ENCODE assay signal across 22 cellular contexts in genomic region chr7:10662982-10663884, GRCh38.
A peak's percentile ranks its signal among the peaks of the same experiment; 100 is the strongest.
DNase-seq lines count a peak whose midpoint lies in the region; ATAC-seq and TF ChIP-seq lines count a peak whose summit lies in the region.
"Had no signal": no experiment of that assay in that cellular context is flagged by ENCODE, and none has a peak within 500 bp of the region (broad histone marks: within the 10 kb centered on the region; RNA-seq: fewer than 3 reads in every experiment).

No MANE protein-coding gene starts in this region.

- H3K4me3 ChIP-seq in OCI-LY7 (ENCODE audit: low read depth, low read length, poor library complexity, severe bottlenecking) (no peak overlapping the region), trophoblast cell (ENCODE audit: low read depth, low read length) (no peak overlapping the region)
- H3K4me3 ChIP-seq: heart left ventricle, thoracic aorta had no signal

- DNase-seq in natural killer cell (no peak), OCI-LY7 (ENCODE audit: low spot score) (no peak), trophoblast cell (no peak), mesothelial cell of epicardium (ENCODE audit: low spot score in 2 of 2, unreplicated experiment in 2 of 2) (no peak), progenitor cell of endocrine pancreas (ENCODE audit: low spot score, unreplicated experiment) (no peak)
- no peak for DNase-seq in natural killer cell treated with Interleukin-12 subunit alpha and Interleukin-12 subunit beta and Interleukin-15 and Interleukin-18, amount 100 ng/mL, for 72 hours (ENCODE audit: low spot score)
- DNase-seq: activated CD4-positive, alpha-beta T cell treated with anti-CD3 and anti-CD28 coated beads, Interleukin-2, amount 50 U/mL, for 4 hours; activated CD8-positive, alpha-beta memory T cell treated with anti-CD3 and anti-CD28 coated beads, Interleukin-2, amount 50 U/mL, for 48 hours; activated effector memory CD4-positive, alpha-beta T cell treated with Interleukin-2 at 50 U/mL for 16 hours; heart left ventricle; midbrain; NCI-H1417 treated with DMSO at 0.1 percent for 48 hours; NCI-H526 treated with DMSO at 0.1 percent for 48 hours; posterior cingulate gyrus had no signal

- no peak for TF ChIP-seq CTCF in natural killer cell (IDR thresholded peaks at IDR 0.05)
- no peak for TF ChIP-seq CTCF in OCI-LY7 (conservative IDR thresholded peaks at IDR 0.05; ENCODE audit: low read length)
- TF ChIP-seq CTCF in mesothelial cell of epicardium (IDR thresholded peaks at IDR 0.05; ENCODE audit: unreplicated experiment) = no peak
- TF ChIP-seq CTCF in progenitor cell of endocrine pancreas (IDR thresholded peaks at IDR 0.05; ENCODE audit: unreplicated experiment) = no peak

- H3K4ac ChIP-seq in trophoblast cell (ENCODE audit: low read depth, low read length) = no peak overlapping the region

- no peak overlapping the region for H3K9ac ChIP-seq in trophoblast cell (ENCODE audit: low read length)

- no peak overlapping the region for H2AK5ac ChIP-seq in trophoblast cell (ENCODE audit: low read length)

- no peak overlapping the region for H2BK120ac ChIP-seq in trophoblast cell (ENCODE audit: insufficient read depth, low read length, poor library complexity)

- peak in 1 of 3 donors; percentile 24 for ATAC-seq in natural killer cell
- no peak for ATAC-seq in natural killer cell treated with Interleukin-12 subunit alpha and Interleukin-12 subunit beta and Interleukin-15 and Interleukin-18, amount 100 ng/mL, for 72 hours
- peak; percentile 56 for ATAC-seq in HG02870 (IDR thresholded peaks at IDR 0.05; ENCODE audit: unreplicated experiment)
- no peak for ATAC-seq in GM18873 (IDR thresholded peaks at IDR 0.05; ENCODE audit: low FRiP score, unreplicated experiment)
- ATAC-seq: heart left ventricle; left lobe of liver; stimulated activated memory B cell treated with anti-CD40 and anti-IgM and Interleukin-4, amounts not matched to agents 10 μg/mL and 1 μg/mL and 100 μg/mL, for 72 hours had no signal

- H3K27ac Mint-ChIP-seq in natural killer cell (peak overlapping the region in 1 of 2 donors; percentile 68), mesothelial cell of epicardium (no peak overlapping the region), progenitor cell of endocrine pancreas (no peak overlapping the region)
- H3K27ac Mint-ChIP-seq in natural killer cell treated with Interleukin-12 subunit alpha and Interleukin-12 subunit beta and Interleukin-15 and Interleukin-18, amount 100 ng/mL, for 72 hours = peak overlapping the region in 1 of 2 donors; percentile 53
- H3K27ac Mint-ChIP-seq: dendritic cell treated with granulocyte-macrophage colony-stimulating factor and Interleukin-4, amounts not matched to agents 40 ng/mL and 50 ng/mL, for 4 days; stimulated activated memory B cell treated with anti-CD40 and anti-IgM and Interleukin-4, amounts not matched to agents 10 μg/mL and 1 μg/mL and 100 μg/mL, for 72 hours had no signal

- CTCF ChIA-PET in OCI-LY7 (lab: Charles Lee; ENCODE audit: unreplicated experiment) = no interaction called here

- H3K9me2 ChIP-seq in OCI-LY7 (ENCODE audit: insufficient read depth, low read length) = no peaks in the 10 kb centered on the region

- intact Hi-C loops in natural killer cell (cut with micrococcal nuclease) (no loop called here), OCI-LY7 (cut with micrococcal nuclease; ENCODE audit: unreplicated experiment) (no loop called here)

- H2BK12ac ChIP-seq in trophoblast cell (ENCODE audit: low read length) = no peak overlapping the region

- H3K36me3 ChIP-seq in OCI-LY7 (ENCODE audit: insufficient read depth, low read length) (no peaks in the 10 kb centered on the region), trophoblast cell (ENCODE audit: control insufficient read depth in 1 of 2, insufficient read depth in 2 of 2, low read length in 2 of 2) (no peaks in the 10 kb centered on the region)
- H3K36me3 ChIP-seq: heart left ventricle, thoracic aorta had no signal

- H3K79me1 ChIP-seq in trophoblast cell (ENCODE audit: low read length) = no peaks in the 10 kb centered on the region

- H3K36me3 Mint-ChIP-seq in natural killer cell (no peaks in the 10 kb centered on the region), mesothelial cell of epicardium (no peaks in the 10 kb centered on the region), progenitor cell of endocrine pancreas (ENCODE audit: insufficient read depth) (no peaks in the 10 kb centered on the region)
- no peaks in the 10 kb centered on the region for H3K36me3 Mint-ChIP-seq in natural killer cell treated with Interleukin-12 subunit alpha and Interleukin-12 subunit beta and Interleukin-15 and Interleukin-18, amount 100 ng/mL, for 72 hours
- H3K36me3 Mint-ChIP-seq: stimulated activated memory B cell treated with anti-CD40 and anti-IgM and Interleukin-4, amounts not matched to agents 10 μg/mL and 1 μg/mL and 100 μg/mL, for 72 hours had no signal

- H2AFZ ChIP-seq in OCI-LY7 (ENCODE audit: low read length) (0 out of 2 replicates have a peak overlapping the region, but pooled peaks have one; percentile 15), trophoblast cell (ENCODE audit: insufficient read depth, low read length, poor library complexity) (no peak overlapping the region)

- no peaks in the 10 kb centered on the region for H3K27me3 ChIP-seq in trophoblast cell (ENCODE audit: insufficient read depth, low read length)
- H3K27me3 ChIP-seq: heart left ventricle had no signal

- H3K27me3 Mint-ChIP-seq in natural killer cell (ENCODE audit: low read depth in 2 of 2) = peaks cover 0 to 13% of the 10 kb centered on the region in 2 donors
- peaks cover 0 to 4% of the 10 kb centered on the region in 2 donors for H3K27me3 Mint-ChIP-seq in natural killer cell treated with Interleukin-12 subunit alpha and Interleukin-12 subunit beta and Interleukin-15 and Interleukin-18, amount 100 ng/mL, for 72 hours
- no peaks in the 10 kb centered on the region for H3K27me3 Mint-ChIP-seq in mesothelial cell of epicardium (ENCODE audit: low read depth)
- peaks cover 22% of the 10 kb centered on the region for H3K27me3 Mint-ChIP-seq in progenitor cell of endocrine pancreas
- H3K27me3 Mint-ChIP-seq: dendritic cell treated with granulocyte-macrophage colony-stimulating factor and Interleukin-4, amounts not matched to agents 40 ng/mL and 50 ng/mL, for 4 days; stimulated activated memory B cell treated with anti-CD40 and anti-IgM and Interleukin-4, amounts not matched to agents 10 μg/mL and 1 μg/mL and 100 μg/mL, for 72 hours had no signal

- H3K9me3 ChIP-seq in OCI-LY7 (ENCODE audit: low read length) (no peaks in the 10 kb centered on the region), trophoblast cell (ENCODE audit: insufficient read depth, low read depth, low read length) (no peaks in the 10 kb centered on the region)
- H3K9me3 ChIP-seq: thoracic aorta had no signal

- H3K4me1 ChIP-seq in OCI-LY7 (ENCODE audit: insufficient read depth, low read length, poor library complexity, severe bottlenecking) (no peaks in the 10 kb centered on the region), trophoblast cell (ENCODE audit: control insufficient read depth in 1 of 2, insufficient read depth in 2 of 2, low read length in 2 of 2) (no peaks in the 10 kb centered on the region)
- H3K4me1 ChIP-seq: heart left ventricle had no signal

- H3K4me1 Mint-ChIP-seq in natural killer cell = peaks cover 9 to 11% of the 10 kb centered on the region in 2 donors
- H3K4me1 Mint-ChIP-seq in natural killer cell treated with Interleukin-12 subunit alpha and Interleukin-12 subunit beta and Interleukin-15 and Interleukin-18, amount 100 ng/mL, for 72 hours (ENCODE audit: low read depth in 2 of 2) = peaks cover 0 to 7% of the 10 kb centered on the region in 2 donors
- peaks cover 5% of the 10 kb centered on the region for H3K4me1 Mint-ChIP-seq in mesothelial cell of epicardium
- no peaks in the 10 kb centered on the region for H3K4me1 Mint-ChIP-seq in progenitor cell of endocrine pancreas (ENCODE audit: low read depth)
- H3K4me1 Mint-ChIP-seq: stimulated activated memory B cell treated with anti-CD40 and anti-IgM and Interleukin-4, amounts not matched to agents 10 μg/mL and 1 μg/mL and 100 μg/mL, for 72 hours had no signal

- no peak overlapping the region for H4K12ac ChIP-seq in trophoblast cell (ENCODE audit: low read depth, low read length)

- H4K20me1 ChIP-seq in OCI-LY7 (ENCODE audit: insufficient read depth, low read length) = no peaks in the 10 kb centered on the region

- no peak overlapping the region for H3K4me2 ChIP-seq in OCI-LY7 (ENCODE audit: low read length)
- no peak overlapping the region for H3K4me2 ChIP-seq in trophoblast cell (ENCODE audit: low read length)

- no peak overlapping the region for H3K23ac ChIP-seq in trophoblast cell (ENCODE audit: low read length)

- WGBS in trophoblast cell (ENCODE audit: extremely low coverage, insufficient coverage, insufficient read length) = no CpG with 5 or more reads among the region's 5 CpGs

- no peak overlapping the region for H3K18ac ChIP-seq in trophoblast cell (ENCODE audit: low read length)

- POLR2A ChIA-PET in OCI-LY7 (lab: Charles Lee) = interaction anchor here (0.7 to 1.2 kb wide), 2 partner anchors 24 to 611 kb away, joined by 3 read pairs; no protein-coding TSS in a partner anchor

- no peak overlapping the region for H3K14ac ChIP-seq in trophoblast cell (ENCODE audit: low read length)

- H3K9me3 Mint-ChIP-seq in natural killer cell (no peaks in the 10 kb centered on the region), mesothelial cell of epicardium (peaks cover 11% of the 10 kb centered on the region), progenitor cell of endocrine pancreas (ENCODE audit: low read depth) (no peaks in the 10 kb centered on the region)
- no peaks in the 10 kb centered on the region for H3K9me3 Mint-ChIP-seq in natural killer cell treated with Interleukin-12 subunit alpha and Interleukin-12 subunit beta and Interleukin-15 and Interleukin-18, amount 100 ng/mL, for 72 hours
- H3K9me3 Mint-ChIP-seq: dendritic cell treated with granulocyte-macrophage colony-stimulating factor and Interleukin-4, amounts not matched to agents 40 ng/mL and 50 ng/mL, for 4 days; stimulated activated memory B cell treated with anti-CD40 and anti-IgM and Interleukin-4, amounts not matched to agents 10 μg/mL and 1 μg/mL and 100 μg/mL, for 72 hours had no signal

- H4K91ac ChIP-seq in trophoblast cell (ENCODE audit: low read depth, low read length) = no peak overlapping the region

- H3K79me2 ChIP-seq in OCI-LY7 (ENCODE audit: insufficient read depth, low read depth, low read length) (no peaks in the 10 kb centered on the region), trophoblast cell (ENCODE audit: control insufficient read depth, insufficient read depth, low read length, poor library complexity) (no peaks in the 10 kb centered on the region)

- H3K27ac ChIP-seq in OCI-LY7 (ENCODE audit: low read depth, low read length, poor library complexity, severe bottlenecking) (no peak overlapping the region), trophoblast cell (ENCODE audit: low read depth, low read length) (no peak overlapping the region)
- H3K27ac ChIP-seq: C4-2B, heart left ventricle, thoracic aorta, VCaP had no signal

- no peak overlapping the region for H2BK5ac ChIP-seq in trophoblast cell (ENCODE audit: low read depth, low read length, poor library complexity)

- H3K4me3 Mint-ChIP-seq in natural killer cell = peak overlapping the region; percentile 67
- no peak overlapping the region for H3K4me3 Mint-ChIP-seq in natural killer cell treated with Interleukin-12 subunit alpha and Interleukin-12 subunit beta and Interleukin-15 and Interleukin-18, amount 100 ng/mL, for 72 hours
- H3K4me3 Mint-ChIP-seq in mesothelial cell of epicardium = no peak overlapping the region
- H3K4me3 Mint-ChIP-seq in progenitor cell of endocrine pancreas (ENCODE audit: low read depth) = no peak overlapping the region
- H3K4me3 Mint-ChIP-seq: dendritic cell treated with granulocyte-macrophage colony-stimulating factor and Interleukin-4, amounts not matched to agents 40 ng/mL and 50 ng/mL, for 4 days; stimulated activated memory B cell treated with anti-CD40 and anti-IgM and Interleukin-4, amounts not matched to agents 10 μg/mL and 1 μg/mL and 100 μg/mL, for 72 hours had no signal

- BruUV-seq in OCI-LY7 (replicated peaks; lab: Mats Ljungman, UMichigan) = no TSS peak

- H4K8ac ChIP-seq in trophoblast cell (ENCODE audit: low read depth, low read length) = no peak overlapping the region
